Comparison of ENCODE assay signal across 10 cellular contexts in the genomic region with DNA sequence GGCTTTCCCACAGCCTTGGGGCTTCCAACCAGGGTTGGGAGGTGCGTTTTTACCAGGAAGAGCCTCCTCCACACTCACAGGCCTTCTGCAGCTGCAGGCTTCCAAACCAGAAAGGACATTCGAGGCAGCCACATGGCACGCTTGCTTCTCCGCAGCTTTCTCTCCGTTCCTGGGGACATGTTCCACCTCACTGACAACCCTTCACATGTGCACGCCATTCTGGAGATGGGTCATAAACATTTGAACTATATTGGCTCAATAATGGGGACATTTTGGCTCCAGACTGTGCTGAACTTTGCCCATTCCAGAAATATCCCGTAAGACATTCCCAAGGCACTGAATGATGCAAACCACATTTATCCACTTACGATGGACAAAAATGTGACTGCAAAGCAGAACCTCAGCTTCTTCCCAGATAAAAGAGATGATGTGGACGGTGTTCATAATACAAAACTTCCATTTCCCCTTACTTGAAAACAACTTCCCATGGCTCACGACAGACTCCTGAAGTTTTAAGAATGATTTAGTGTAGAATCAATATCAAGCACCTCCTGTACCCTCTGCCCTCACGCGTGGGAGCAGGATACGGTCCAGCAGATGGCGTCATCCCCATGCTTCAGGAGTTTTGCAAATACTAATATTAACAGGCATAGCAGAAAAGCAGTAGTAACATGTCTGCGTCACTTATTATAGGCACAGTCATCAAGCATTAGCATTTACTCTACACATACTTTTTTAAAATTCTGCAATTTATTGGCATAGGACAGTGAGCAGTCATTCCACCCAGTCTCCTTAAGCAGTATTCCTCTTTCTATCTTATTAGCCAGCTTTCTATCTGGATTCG. TPM values are rescaled to one million over a fixed set of nuclear protein-coding genes. Genes with fewer than 3 reads are reported as not detected.
DNase-seq lines count a peak whose midpoint lies in the region; ATAC-seq and TF ChIP-seq lines count a peak whose summit lies in the region.
"Had no signal": no experiment of that assay in that cellular context is flagged by ENCODE, and none has a peak within 500 bp of the region (broad histone marks: within the 10 kb centered on the region; RNA-seq: fewer than 3 reads in every experiment).

No MANE protein-coding gene starts in this region.

- no peak overlapping the region for H3K27ac ChIP-seq in naive thymus-derived CD4-positive, alpha-beta T cell (ENCODE audit: low read depth, low read length)

- H3K36me3 ChIP-seq in naive thymus-derived CD4-positive, alpha-beta T cell (ENCODE audit: control insufficient read depth in 2 of 3, insufficient read depth in 3 of 3, low read length in 3 of 3): no peaks in the 10 kb centered on the region

- no peak overlapping the region for H3K4me3 Mint-ChIP-seq in glutamatergic neuron (ENCODE audit: unreplicated experiment)
- H3K4me3 Mint-ChIP-seq in naive thymus-derived CD4-positive, alpha-beta T cell: no peak overlapping the region

- H3K4me3 ChIP-seq in skeletal muscle cell (ENCODE audit: low read depth, low read length): no peak overlapping the region
- H3K4me3 ChIP-seq in naive thymus-derived CD4-positive, alpha-beta T cell (ENCODE audit: low read length): no peak overlapping the region

- intact Hi-C loops in naive thymus-derived CD4-positive, alpha-beta T cell (cut with micrococcal nuclease): no loop called here

- H3K9me3 Mint-ChIP-seq in glutamatergic neuron (ENCODE audit: unreplicated experiment): no peaks in the 10 kb centered on the region
- peaks cover 0 to 12% (median 0%) of the 10 kb centered on the region in 11 donors for H3K9me3 Mint-ChIP-seq in naive thymus-derived CD4-positive, alpha-beta T cell

- POLR2A ChIA-PET in naive thymus-derived CD4-positive, alpha-beta T cell (lab: Charles Lee): no interaction called here

- peaks cover 4% of the 10 kb centered on the region for H3K27me3 Mint-ChIP-seq in glutamatergic neuron (ENCODE audit: unreplicated experiment)
- peaks cover 41 to 62% (median 56%) of the 10 kb centered on the region in 5 donors for H3K27me3 Mint-ChIP-seq in naive thymus-derived CD4-positive, alpha-beta T cell

- no peaks in the 10 kb centered on the region for H3K27me3 ChIP-seq in naive thymus-derived CD4-positive, alpha-beta T cell (ENCODE audit: control insufficient read depth in 2 of 2, insufficient read depth in 2 of 2, low read length in 2 of 2)

- DNase-seq in DMS 273 (lab: John Stamatoyannopoulos, UW; ENCODE audit: unreplicated experiment) (peak; percentile 51), DMS 273 treated with DMSO at 0.1 percent for 48 hours (lab: John Stamatoyannopoulos, UW) (no peak), RKO (ENCODE audit: low spot score) (peak; percentile 12), glutamatergic neuron (peak; percentile 43), skeletal muscle cell (ENCODE audit: low read depth) (peak; percentile 43), RPMI8226 (no peak), SHP77 treated with DMSO at 0.1 percent for 48 hours (lab: John Stamatoyannopoulos, UW) (no peak)
- DNase-seq in naive thymus-derived CD4-positive, alpha-beta T cell: no peak

- no peak for ATAC-seq in naive thymus-derived CD4-positive, alpha-beta T cell

- H3K4me1 Mint-ChIP-seq in glutamatergic neuron (ENCODE audit: low read depth, unreplicated experiment): no peaks in the 10 kb centered on the region
- H3K4me1 Mint-ChIP-seq in naive thymus-derived CD4-positive, alpha-beta T cell: no peaks in the 10 kb centered on the region

- H3K9me3 ChIP-seq in naive thymus-derived CD4-positive, alpha-beta T cell (ENCODE audit: control insufficient read depth in 2 of 3, low read length in 3 of 3): no peaks in the 10 kb centered on the region

- peaks cover 6% of the 10 kb centered on the region for H3K36me3 Mint-ChIP-seq in glutamatergic neuron (ENCODE audit: unreplicated experiment)
- no peaks in the 10 kb centered on the region for H3K36me3 Mint-ChIP-seq in naive thymus-derived CD4-positive, alpha-beta T cell

- no peak for TF ChIP-seq CTCF in glutamatergic neuron (IDR thresholded peaks at IDR 0.05; ENCODE audit: partially characterized antibody, unreplicated experiment)

- no peaks in the 10 kb centered on the region for H3K4me1 ChIP-seq in naive thymus-derived CD4-positive, alpha-beta T cell (ENCODE audit: control insufficient read depth in 2 of 2, insufficient read depth in 2 of 2, low read length in 2 of 2)

- CTCF ChIA-PET in naive thymus-derived CD4-positive, alpha-beta T cell (lab: Charles Lee): no interaction called here

- H3K27ac Mint-ChIP-seq in glutamatergic neuron (ENCODE audit: unreplicated experiment): no peak overlapping the region
- no peak overlapping the region for H3K27ac Mint-ChIP-seq in naive thymus-derived CD4-positive, alpha-beta T cell

RNA-seq across cellular contexts. Expression of gene FOXF2, which starts 25.4 kb away (rescaled TPM):
- total RNA-seq in glutamatergic neuron (ENCODE audit: unreplicated experiment): 0.71 TPM
- not detected for total RNA-seq in naive thymus-derived CD4-positive, alpha-beta T cell
- not detected for polyA plus RNA-seq in naive thymus-derived CD4-positive, alpha-beta T cell
- polyA plus RNA-seq: neural cell had no signal

RNA-seq across cellular contexts. Expression of gene FOXQ1, which starts 52.1 kb away (rescaled TPM):
- total RNA-seq in glutamatergic neuron (ENCODE audit: unreplicated experiment): 1.9 TPM
- not detected for total RNA-seq in naive thymus-derived CD4-positive, alpha-beta T cell
- not detected for polyA plus RNA-seq in naive thymus-derived CD4-positive, alpha-beta T cell
- total RNA-seq: RPMI7951 had no signal
- polyA plus RNA-seq: neural cell had no signal

Comparison
In these comparisons a context has a peak if more than half of its experiments do, and no peak if none do; other contexts are left out.
1. DNase-seq: peak in DMS 273 (single experiment), RKO (single experiment), glutamatergic neuron (single experiment) and skeletal muscle cell (single experiment); none in DMS 273 treated with DMSO at 0.1 percent for 48 hours (single experiment), RPMI8226 (single experiment), SHP77 treated with DMSO at 0.1 percent for 48 hours (single experiment) and naive thymus-derived CD4-positive, alpha-beta T cell (0 of 9).